In the genomic region with DNA sequence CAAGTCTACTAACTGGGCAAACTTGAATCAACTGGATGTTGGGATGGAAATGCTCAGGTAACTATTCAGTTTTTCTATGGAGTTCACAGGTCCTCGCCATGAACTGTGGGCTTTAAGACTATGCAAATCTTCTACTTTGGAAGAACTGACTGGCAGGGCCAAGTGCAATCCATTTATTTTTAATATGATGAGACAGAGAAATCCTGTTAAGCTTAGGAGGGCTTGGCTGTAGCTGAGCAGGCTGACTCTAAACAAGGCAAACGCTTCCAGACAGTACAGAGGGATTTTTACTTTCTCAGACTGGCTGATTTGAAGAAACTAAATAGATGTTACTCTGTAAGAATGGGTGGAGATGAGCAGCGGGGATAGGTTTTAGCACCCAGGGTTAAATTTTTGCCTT, we compare ENCODE assay signal across 19 cellular contexts.
"Had no signal": no experiment of that assay in that cellular context is flagged by ENCODE, and none has a peak within 500 bp of the region (broad histone marks: within the 10 kb centered on the region; RNA-seq: fewer than 3 reads in every experiment).

No MANE protein-coding gene starts in this region.

- ATAC-seq: activated CD8-positive, alpha-beta memory T cell treated with anti-CD3 and anti-CD28 coated beads, Interleukin-2, amount 10 ng/mL, durations not matched to agents 7 days and 5 days had no signal

- DNase-seq: activated CD4-positive, alpha-beta T cell treated with anti-CD3 and anti-CD28 coated beads, Interleukin-2, amount 10 ng/mL, durations not matched to agents 7 days and 5 days; activated CD4-positive, CD25-positive, alpha-beta regulatory T cell treated with anti-CD3 and anti-CD28 coated beads, Interleukin-2, amount 50 U/mL, for 72 hours; activated CD8-positive, alpha-beta memory T cell treated with anti-CD3 and anti-CD28 coated beads, Interleukin-2, amount 10 ng/mL, durations not matched to agents 7 days and 5 days; activated gamma-delta T cell; central memory CD4-positive, alpha-beta T cell; effector CD8-positive, alpha-beta T cell; left ventricle myocardium superior; right lobe of liver; spleen; upper lobe of right lung had no signal

- H3K27me3 ChIP-seq: adrenal gland, ascending aorta, right lobe of liver, thyroid gland, upper lobe of right lung had no signal

- H2AFZ ChIP-seq: parathyroid adenoma had no signal

- H3K4me3 ChIP-seq: adrenal gland, ascending aorta, right lobe of liver, spleen, thyroid gland, upper lobe of right lung had no signal

- H3K9me3 Mint-ChIP-seq: activated CD4-positive, alpha-beta T cell treated with anti-CD3 and anti-CD28 coated beads, Interleukin-2, amount 10 ng/mL, durations not matched to agents 7 days and 5 days; activated CD8-positive, alpha-beta T cell treated with anti-CD3 and anti-CD28 coated beads for 36 hours; activated naive CD4-positive, alpha-beta T cell treated with anti-CD3 and anti-CD28 coated beads, Interleukin-2, amount 50 U/mL, for 24 hours; T-helper 2 cell treated with Interferon-gamma antibody and Interleukin-4, amounts not matched to agents 5 μg/mL and 100 μg/mL, for 36 hours had no signal

- H3K4me1 Mint-ChIP-seq: activated CD4-positive, alpha-beta T cell treated with anti-CD3 and anti-CD28 coated beads, Interleukin-2, amount 10 ng/mL, durations not matched to agents 7 days and 5 days had no signal

- H3K4me1 ChIP-seq: ascending aorta, right lobe of liver, spleen, upper lobe of right lung had no signal

- H3K9ac ChIP-seq: parathyroid adenoma had no signal

- H3K27me3 Mint-ChIP-seq: activated CD4-positive, alpha-beta T cell treated with anti-CD3 and anti-CD28 coated beads, Interleukin-2, amount 10 ng/mL, durations not matched to agents 7 days and 5 days; activated CD8-positive, alpha-beta T cell treated with anti-CD3 and anti-CD28 coated beads for 36 hours; activated naive CD4-positive, alpha-beta T cell treated with anti-CD3 and anti-CD28 coated beads, Interleukin-2, amount 50 U/mL, for 24 hours had no signal

- H3K4me3 Mint-ChIP-seq: activated CD4-positive, alpha-beta T cell treated with anti-CD3 and anti-CD28 coated beads, Interleukin-2, amount 10 ng/mL, durations not matched to agents 7 days and 5 days; activated CD8-positive, alpha-beta memory T cell treated with anti-CD3 and anti-CD28 coated beads, Interleukin-2, amount 10 ng/mL, durations not matched to agents 7 days and 5 days; activated CD8-positive, alpha-beta T cell treated with anti-CD3 and anti-CD28 coated beads for 36 hours; activated naive CD4-positive, alpha-beta T cell treated with anti-CD3 and anti-CD28 coated beads, Interleukin-2, amount 50 U/mL, for 24 hours; T-helper 2 cell treated with Interferon-gamma antibody and Interleukin-4, amounts not matched to agents 5 μg/mL and 100 μg/mL, for 36 hours had no signal

- H3K79me2 ChIP-seq: parathyroid adenoma had no signal

- H3K9me3 ChIP-seq: adrenal gland, ascending aorta, right lobe of liver, spleen, thyroid gland, upper lobe of right lung had no signal

- H3K27ac Mint-ChIP-seq: activated CD4-positive, alpha-beta T cell treated with anti-CD3 and anti-CD28 coated beads, Interleukin-2, amount 10 ng/mL, durations not matched to agents 7 days and 5 days; activated CD8-positive, alpha-beta memory T cell treated with anti-CD3 and anti-CD28 coated beads, Interleukin-2, amount 10 ng/mL, durations not matched to agents 7 days and 5 days; activated CD8-positive, alpha-beta T cell treated with anti-CD3 and anti-CD28 coated beads for 36 hours; activated naive CD4-positive, alpha-beta T cell treated with anti-CD3 and anti-CD28 coated beads, Interleukin-2, amount 50 U/mL, for 24 hours; T-helper 2 cell treated with Interferon-gamma antibody and Interleukin-4, amounts not matched to agents 5 μg/mL and 100 μg/mL, for 36 hours had no signal

- H3K36me3 ChIP-seq: adrenal gland, ascending aorta, right lobe of liver, spleen, thyroid gland, upper lobe of right lung had no signal

- H3K27ac ChIP-seq: ascending aorta, parathyroid adenoma, right lobe of liver, spleen, thyroid gland, upper lobe of right lung, VCaP had no signal

- FAIRE-seq: frontal cortex had no signal
